In the genomic region with DNA sequence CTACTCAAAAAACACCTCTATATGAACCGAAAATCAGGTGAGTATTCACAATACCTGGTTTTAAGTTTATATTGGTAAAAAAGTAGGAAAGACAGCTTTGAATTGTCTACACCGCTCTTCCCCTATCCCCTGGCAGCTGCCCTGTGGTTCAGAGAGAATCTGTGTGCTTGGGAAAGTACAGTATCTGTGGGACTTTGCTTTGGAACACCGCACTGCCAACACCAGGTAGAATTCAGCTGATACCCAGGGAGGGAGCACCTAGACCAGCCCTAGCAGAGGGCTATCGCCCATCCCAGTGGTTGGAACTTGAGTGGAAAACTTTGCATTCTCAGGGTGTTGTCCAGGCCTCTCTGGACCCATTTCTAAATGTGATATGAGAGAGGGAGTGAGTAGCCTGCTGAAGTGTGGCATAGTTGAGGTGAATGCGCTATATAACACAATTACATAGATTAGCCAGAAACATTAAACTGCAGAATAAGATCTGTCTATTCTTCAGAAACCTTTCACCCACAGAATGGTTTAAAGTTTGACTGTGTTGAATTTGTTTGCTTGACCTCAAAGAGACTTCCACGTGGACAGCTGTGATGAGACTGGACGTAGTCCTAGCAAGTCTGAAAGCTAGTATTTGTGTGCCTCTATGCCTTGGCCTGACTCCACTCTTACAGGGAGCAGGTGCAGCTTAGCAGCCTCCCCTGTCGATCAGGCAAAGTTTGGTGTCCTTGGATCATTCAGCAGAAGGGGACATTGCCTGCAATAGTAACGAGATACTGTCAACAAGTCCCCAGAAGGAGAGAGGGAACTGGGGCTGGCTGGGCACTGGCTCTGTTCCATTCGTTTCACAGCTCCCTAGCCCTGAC, we compare ENCODE assay signal across 2 cellular contexts.
TF ChIP-seq lines count a peak whose summit lies in the region.

No MANE protein-coding gene starts in this region.

TF ChIP-seq in IMR-90, 13 proteins besides CTCF, POLR2A, EP300 and RAD21:
- TF ChIP-seq CEBPB (IDR thresholded peaks at IDR 0.05; ENCODE audit: low read depth, low read length) (no peak), NFE2L2 (IDR thresholded peaks at IDR 0.05; ENCODE audit: low read depth, low read length) (no peak), FOS (IDR thresholded peaks at IDR 0.05; ENCODE audit: low read depth, low read length) (no peak), MXI1 (IDR thresholded peaks at IDR 0.05; ENCODE audit: borderline replicate concordance, low read depth, low read length) (no peak), BHLHE40 (IDR thresholded peaks at IDR 0.05; ENCODE audit: low read depth, low read length) (no peak), MAZ (IDR thresholded peaks at IDR 0.05; ENCODE audit: borderline replicate concordance, low read depth, low read length) (no peak), MAFK (IDR thresholded peaks at IDR 0.05; ENCODE audit: low read depth, low read length) (no peak), RFX5 (IDR thresholded peaks at IDR 0.05; ENCODE audit: low read depth, low read length) (no peak), CHD1 (IDR thresholded peaks at IDR 0.05; ENCODE audit: low read depth, low read length) (no peak), SMC3 (IDR thresholded peaks at IDR 0.05; ENCODE audit: low read depth, low read length) (no peak), RCOR1 (IDR thresholded peaks at IDR 0.05; ENCODE audit: insufficient replicate concordance, low read length) (no peak)
- TF ChIP-seq, protein P1, sequence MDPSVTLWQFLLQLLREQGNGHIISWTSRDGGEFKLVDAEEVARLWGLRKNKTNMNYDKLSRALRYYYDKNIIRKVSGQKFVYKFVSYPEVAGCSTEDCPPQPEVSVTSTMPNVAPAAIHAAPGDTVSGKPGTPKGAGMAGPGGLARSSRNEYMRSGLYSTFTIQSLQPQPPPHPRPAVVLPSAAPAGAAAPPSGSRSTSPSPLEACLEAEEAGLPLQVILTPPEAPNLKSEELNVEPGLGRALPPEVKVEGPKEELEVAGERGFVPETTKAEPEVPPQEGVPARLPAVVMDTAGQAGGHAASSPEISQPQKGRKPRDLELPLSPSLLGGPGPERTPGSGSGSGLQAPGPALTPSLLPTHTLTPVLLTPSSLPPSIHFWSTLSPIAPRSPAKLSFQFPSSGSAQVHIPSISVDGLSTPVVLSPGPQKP (IDR thresholded peaks at IDR 0.05; ENCODE audit: borderline replicate concordance, low read depth, low read length) = no peak
- TF ChIP-seq, protein P2, sequence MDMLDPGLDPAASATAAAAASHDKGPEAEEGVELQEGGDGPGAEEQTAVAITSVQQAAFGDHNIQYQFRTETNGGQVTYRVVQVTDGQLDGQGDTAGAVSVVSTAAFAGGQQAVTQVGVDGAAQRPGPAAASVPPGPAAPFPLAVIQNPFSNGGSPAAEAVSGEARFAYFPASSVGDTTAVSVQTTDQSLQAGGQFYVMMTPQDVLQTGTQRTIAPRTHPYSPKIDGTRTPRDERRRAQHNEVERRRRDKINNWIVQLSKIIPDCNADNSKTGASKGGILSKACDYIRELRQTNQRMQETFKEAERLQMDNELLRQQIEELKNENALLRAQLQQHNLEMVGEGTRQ (IDR thresholded peaks at IDR 0.05; ENCODE audit: low read depth, low read length) = no peak

TF ChIP-seq in HepG2, 621 proteins besides CTCF, POLR2A, EP300 and RAD21 (continues in another document):
- TF ChIP-seq ZNF546 (CRISPR knock-in tag; conservative IDR thresholded peaks at IDR 0.05) (no peak), ZNF616 (CRISPR knock-in tag; IDR thresholded peaks at IDR 0.05; ENCODE audit: low read depth) (0 out of 2 replicates have a peak, but pooled peaks have one; percentile 24), ZNF253 (CRISPR knock-in tag; IDR thresholded peaks at IDR 0.05; ENCODE audit: borderline replicate concordance) (no peak), MAF1 (CRISPR knock-in tag; IDR thresholded peaks at IDR 0.05; ENCODE audit: borderline replicate concordance) (0 out of 2 replicates have a peak, but pooled peaks have one; percentile 38), SNRNP70 (IDR thresholded peaks at IDR 0.05; ENCODE audit: low read depth, low read length) (no peak), ARID2 (CRISPR knock-in tag; IDR thresholded peaks at IDR 0.05; ENCODE audit: borderline replicate concordance) (peak; percentile 53; the same call in 1 of the 2 replicates), ZNF777 (CRISPR knock-in tag; IDR thresholded peaks at IDR 0.05) (no peak), FOXJ3 (CRISPR knock-in tag; IDR thresholded peaks at IDR 0.05; ENCODE audit: borderline replicate concordance) (0 out of 2 replicates have a peak, but pooled peaks have one; percentile 63), ZNF7 (CRISPR knock-in tag; IDR thresholded peaks at IDR 0.05) (no peak), BORCS8-MEF2B (CRISPR knock-in tag; IDR thresholded peaks at IDR 0.05) (peak; percentile 77; the same call in 1 of the 2 replicates), ZNF501 (CRISPR knock-in tag; IDR thresholded peaks at IDR 0.05) (peak; percentile 55; the same call in 1 of the 2 replicates), FOXA1 (IDR thresholded peaks at IDR 0.05) (no peak), FOXA1 (CRISPR knock-in tag; IDR thresholded peaks at IDR 0.05) (peak; percentile 74; the same call in 1 of the 2 replicates), KAT8 (CRISPR knock-in tag; IDR thresholded peaks at IDR 0.05) (peak; percentile 73), JUND (CRISPR knock-in tag; IDR thresholded peaks at IDR 0.05) (no peak), FOXP1 (IDR thresholded peaks at IDR 0.05) (no peak), FOXP1 (CRISPR knock-in tag; IDR thresholded peaks at IDR 0.05) (peak; percentile 58), TP53 (CRISPR knock-in tag; conservative IDR thresholded peaks at IDR 0.05) (0 out of 2 replicates have a peak, but pooled peaks have one; percentile 56), ZNF510 (CRISPR knock-in tag; IDR thresholded peaks at IDR 0.05; ENCODE audit: low read depth) (peak; percentile 71; the same call in 1 of the 2 replicates), HNRNPK (IDR thresholded peaks at IDR 0.05; ENCODE audit: low read depth, low read length, poor library complexity, severe bottlenecking) (no peak)
- TF ChIP-seq, protein P3, sequence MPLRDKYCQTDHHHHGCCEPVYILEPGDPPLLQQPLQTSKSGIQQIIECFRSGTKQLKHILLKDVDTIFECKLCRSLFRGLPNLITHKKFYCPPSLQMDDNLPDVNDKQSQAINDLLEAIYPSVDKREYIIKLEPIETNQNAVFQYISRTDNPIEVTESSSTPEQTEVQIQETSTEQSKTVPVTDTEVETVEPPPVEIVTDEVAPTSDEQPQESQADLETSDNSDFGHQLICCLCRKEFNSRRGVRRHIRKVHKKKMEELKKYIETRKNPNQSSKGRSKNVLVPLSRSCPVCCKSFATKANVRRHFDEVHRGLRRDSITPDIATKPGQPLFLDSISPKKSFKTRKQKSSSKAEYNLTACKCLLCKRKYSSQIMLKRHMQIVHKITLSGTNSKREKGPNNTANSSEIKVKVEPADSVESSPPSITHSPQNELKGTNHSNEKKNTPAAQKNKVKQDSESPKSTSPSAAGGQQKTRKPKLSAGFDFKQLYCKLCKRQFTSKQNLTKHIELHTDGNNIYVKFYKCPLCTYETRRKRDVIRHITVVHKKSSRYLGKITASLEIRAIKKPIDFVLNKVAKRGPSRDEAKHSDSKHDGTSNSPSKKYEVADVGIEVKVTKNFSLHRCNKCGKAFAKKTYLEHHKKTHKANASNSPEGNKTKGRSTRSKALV (CRISPR knock-in tag; IDR thresholded peaks at IDR 0.05) = peak; percentile 45; the same call in 1 of the 2 replicates
- TF ChIP-seq, protein P4, sequence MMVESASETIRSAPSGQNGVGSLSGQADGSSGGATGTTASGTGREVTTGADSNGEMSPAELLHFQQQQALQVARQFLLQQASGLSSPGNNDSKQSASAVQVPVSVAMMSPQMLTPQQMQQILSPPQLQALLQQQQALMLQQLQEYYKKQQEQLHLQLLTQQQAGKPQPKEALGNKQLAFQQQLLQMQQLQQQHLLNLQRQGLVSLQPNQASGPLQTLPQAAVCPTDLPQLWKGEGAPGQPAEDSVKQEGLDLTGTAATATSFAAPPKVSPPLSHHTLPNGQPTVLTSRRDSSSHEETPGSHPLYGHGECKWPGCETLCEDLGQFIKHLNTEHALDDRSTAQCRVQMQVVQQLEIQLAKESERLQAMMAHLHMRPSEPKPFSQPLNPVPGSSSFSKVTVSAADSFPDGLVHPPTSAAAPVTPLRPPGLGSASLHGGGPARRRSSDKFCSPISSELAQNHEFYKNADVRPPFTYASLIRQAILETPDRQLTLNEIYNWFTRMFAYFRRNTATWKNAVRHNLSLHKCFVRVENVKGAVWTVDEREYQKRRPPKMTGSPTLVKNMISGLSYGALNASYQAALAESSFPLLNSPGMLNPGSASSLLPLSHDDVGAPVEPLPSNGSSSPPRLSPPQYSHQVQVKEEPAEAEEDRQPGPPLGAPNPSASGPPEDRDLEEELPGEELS (CRISPR knock-in tag; IDR thresholded peaks at IDR 0.05) = peak; percentile 69; the same call in 1 of the 2 replicates
- TF ChIP-seq, protein P5, sequence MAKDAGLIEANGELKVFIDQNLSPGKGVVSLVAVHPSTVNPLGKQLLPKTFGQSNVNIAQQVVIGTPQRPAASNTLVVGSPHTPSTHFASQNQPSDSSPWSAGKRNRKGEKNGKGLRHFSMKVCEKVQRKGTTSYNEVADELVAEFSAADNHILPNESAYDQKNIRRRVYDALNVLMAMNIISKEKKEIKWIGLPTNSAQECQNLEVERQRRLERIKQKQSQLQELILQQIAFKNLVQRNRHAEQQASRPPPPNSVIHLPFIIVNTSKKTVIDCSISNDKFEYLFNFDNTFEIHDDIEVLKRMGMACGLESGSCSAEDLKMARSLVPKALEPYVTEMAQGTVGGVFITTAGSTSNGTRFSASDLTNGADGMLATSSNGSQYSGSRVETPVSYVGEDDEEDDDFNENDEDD (CRISPR knock-in tag; IDR thresholded peaks at IDR 0.05; ENCODE audit: borderline replicate concordance) = peak; percentile 57; the same call in 1 of the 2 replicates
- TF ChIP-seq, protein P6, sequence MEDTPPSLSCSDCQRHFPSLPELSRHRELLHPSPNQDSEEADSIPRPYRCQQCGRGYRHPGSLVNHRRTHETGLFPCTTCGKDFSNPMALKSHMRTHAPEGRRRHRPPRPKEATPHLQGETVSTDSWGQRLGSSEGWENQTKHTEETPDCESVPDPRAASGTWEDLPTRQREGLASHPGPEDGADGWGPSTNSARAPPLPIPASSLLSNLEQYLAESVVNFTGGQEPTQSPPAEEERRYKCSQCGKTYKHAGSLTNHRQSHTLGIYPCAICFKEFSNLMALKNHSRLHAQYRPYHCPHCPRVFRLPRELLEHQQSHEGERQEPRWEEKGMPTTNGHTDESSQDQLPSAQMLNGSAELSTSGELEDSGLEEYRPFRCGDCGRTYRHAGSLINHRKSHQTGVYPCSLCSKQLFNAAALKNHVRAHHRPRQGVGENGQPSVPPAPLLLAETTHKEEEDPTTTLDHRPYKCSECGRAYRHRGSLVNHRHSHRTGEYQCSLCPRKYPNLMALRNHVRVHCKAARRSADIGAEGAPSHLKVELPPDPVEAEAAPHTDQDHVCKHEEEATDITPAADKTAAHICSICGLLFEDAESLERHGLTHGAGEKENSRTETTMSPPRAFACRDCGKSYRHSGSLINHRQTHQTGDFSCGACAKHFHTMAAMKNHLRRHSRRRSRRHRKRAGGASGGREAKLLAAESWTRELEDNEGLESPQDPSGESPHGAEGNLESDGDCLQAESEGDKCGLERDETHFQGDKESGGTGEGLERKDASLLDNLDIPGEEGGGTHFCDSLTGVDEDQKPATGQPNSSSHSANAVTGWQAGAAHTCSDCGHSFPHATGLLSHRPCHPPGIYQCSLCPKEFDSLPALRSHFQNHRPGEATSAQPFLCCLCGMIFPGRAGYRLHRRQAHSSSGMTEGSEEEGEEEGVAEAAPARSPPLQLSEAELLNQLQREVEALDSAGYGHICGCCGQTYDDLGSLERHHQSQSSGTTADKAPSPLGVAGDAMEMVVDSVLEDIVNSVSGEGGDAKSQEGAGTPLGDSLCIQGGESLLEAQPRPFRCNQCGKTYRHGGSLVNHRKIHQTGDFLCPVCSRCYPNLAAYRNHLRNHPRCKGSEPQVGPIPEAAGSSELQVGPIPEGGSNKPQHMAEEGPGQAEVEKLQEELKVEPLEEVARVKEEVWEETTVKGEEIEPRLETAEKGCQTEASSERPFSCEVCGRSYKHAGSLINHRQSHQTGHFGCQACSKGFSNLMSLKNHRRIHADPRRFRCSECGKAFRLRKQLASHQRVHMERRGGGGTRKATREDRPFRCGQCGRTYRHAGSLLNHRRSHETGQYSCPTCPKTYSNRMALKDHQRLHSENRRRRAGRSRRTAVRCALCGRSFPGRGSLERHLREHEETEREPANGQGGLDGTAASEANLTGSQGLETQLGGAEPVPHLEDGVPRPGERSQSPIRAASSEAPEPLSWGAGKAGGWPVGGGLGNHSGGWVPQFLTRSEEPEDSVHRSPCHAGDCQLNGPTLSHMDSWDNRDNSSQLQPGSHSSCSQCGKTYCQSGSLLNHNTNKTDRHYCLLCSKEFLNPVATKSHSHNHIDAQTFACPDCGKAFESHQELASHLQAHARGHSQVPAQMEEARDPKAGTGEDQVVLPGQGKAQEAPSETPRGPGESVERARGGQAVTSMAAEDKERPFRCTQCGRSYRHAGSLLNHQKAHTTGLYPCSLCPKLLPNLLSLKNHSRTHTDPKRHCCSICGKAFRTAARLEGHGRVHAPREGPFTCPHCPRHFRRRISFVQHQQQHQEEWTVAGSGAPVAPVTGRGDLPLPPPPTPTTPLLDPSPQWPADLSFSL (CRISPR knock-in tag; IDR thresholded peaks at IDR 0.05) = no peak
- TF ChIP-seq, protein P7, sequence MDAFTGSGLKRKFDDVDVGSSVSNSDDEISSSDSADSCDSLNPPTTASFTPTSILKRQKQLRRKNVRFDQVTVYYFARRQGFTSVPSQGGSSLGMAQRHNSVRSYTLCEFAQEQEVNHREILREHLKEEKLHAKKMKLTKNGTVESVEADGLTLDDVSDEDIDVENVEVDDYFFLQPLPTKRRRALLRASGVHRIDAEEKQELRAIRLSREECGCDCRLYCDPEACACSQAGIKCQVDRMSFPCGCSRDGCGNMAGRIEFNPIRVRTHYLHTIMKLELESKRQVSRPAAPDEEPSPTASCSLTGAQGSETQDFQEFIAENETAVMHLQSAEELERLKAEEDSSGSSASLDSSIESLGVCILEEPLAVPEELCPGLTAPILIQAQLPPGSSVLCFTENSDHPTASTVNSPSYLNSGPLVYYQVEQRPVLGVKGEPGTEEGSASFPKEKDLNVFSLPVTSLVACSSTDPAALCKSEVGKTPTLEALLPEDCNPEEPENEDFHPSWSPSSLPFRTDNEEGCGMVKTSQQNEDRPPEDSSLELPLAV (CRISPR knock-in tag; conservative IDR thresholded peaks at IDR 0.05; ENCODE audit: low read depth) = no peak
- TF ChIP-seq, protein P8, sequence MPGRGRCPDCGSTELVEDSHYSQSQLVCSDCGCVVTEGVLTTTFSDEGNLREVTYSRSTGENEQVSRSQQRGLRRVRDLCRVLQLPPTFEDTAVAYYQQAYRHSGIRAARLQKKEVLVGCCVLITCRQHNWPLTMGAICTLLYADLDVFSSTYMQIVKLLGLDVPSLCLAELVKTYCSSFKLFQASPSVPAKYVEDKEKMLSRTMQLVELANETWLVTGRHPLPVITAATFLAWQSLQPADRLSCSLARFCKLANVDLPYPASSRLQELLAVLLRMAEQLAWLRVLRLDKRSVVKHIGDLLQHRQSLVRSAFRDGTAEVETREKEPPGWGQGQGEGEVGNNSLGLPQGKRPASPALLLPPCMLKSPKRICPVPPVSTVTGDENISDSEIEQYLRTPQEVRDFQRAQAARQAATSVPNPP (CRISPR knock-in tag; IDR thresholded peaks at IDR 0.05) = no peak
- TF ChIP-seq, protein P9, sequence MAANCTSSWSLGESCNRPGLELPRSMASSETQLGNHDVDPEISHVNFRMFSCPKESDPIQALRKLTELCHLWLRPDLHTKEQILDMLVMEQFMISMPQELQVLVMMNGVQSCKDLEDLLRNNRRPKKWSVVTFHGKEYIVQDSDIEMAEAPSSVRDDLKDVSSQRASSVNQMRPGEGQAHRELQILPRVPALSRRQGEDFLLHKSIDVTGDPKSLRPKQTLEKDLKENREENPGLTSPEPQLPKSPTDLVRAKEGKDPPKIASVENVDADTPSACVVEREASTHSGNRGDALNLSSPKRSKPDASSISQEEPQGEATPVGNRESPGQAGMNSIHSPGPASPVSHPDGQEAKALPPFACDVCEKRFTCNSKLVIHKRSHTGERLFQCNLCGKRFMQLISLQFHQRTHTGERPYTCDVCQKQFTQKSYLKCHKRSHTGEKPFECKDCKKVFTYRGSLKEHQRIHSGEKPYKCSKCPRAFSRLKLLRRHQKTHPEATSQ (CRISPR knock-in tag; IDR thresholded peaks at IDR 0.05; ENCODE audit: borderline replicate concordance) = no peak
